In the genomic region with DNA sequence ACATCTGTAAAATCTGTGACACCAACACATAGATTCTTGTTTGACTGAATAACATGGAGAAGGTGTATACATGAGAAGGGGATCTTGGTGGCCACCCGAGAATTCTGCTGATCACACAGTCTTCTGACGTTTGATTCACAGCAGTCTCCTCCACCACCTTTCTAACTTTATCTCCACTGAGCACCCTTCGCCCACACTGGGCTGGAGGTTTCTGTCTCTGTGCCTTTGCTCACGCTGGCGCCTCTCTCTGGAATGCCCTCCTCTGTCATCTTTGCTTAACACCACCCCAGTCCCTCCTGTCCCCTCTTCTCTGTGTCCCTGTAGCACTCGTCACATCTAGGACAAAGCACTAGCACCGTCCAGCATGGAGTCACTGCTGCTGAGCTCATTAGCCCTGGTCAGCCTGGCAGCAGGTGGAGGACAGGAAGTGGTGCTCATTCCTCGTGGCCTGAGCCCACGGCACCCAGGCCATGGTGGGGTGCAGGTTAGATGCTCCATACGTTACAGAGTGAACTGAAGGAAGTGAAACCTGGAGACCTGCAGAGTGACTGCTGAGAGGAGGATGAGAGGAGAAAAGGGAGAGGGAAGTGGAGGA, we compare ENCODE assay signal across 27 cellular contexts.
A peak's percentile ranks its signal among the peaks of the same experiment; 100 is the strongest.
DNase-seq lines count a peak whose midpoint lies in the region; FAIRE-seq and TF ChIP-seq lines count a peak whose summit lies in the region.
"Had no signal": no experiment of that assay in that cellular context is flagged by ENCODE, and none has a peak within 500 bp of the region (broad histone marks: within the 10 kb centered on the region; RNA-seq: fewer than 3 reads in every experiment).

No MANE protein-coding gene starts in this region.

- DNase-seq in H9: no peak
- peak; percentile 51 for DNase-seq in islet precursor cell
- peak; percentile 53 for DNase-seq in osteocyte (ENCODE audit: extremely low spot score, unreplicated experiment)
- DNase-seq in urothelium cell line (ENCODE audit: low spot score): no peak
- DNase-seq in HAP-1 (ENCODE audit: low spot score in 2 of 2): no peak
- DNase-seq in SIG-M5 (lab: John Stamatoyannopoulos, UW): no peak
- no peak for DNase-seq in activated CD4-positive, CD25-positive, alpha-beta regulatory T cell treated with anti-CD3 and anti-CD28 coated beads, Interleukin-2, amount 50 U/mL, for 72 hours
- DNase-seq in CD14-positive monocyte (ENCODE audit: low spot score): no peak
- DNase-seq: 8988T; ACHN; CD4-positive, alpha-beta memory T cell; CD4-positive, CD25-positive, alpha-beta regulatory T cell; CD8-positive, alpha-beta memory T cell; COR-L47; DMS 273 treated with DMSO at 0.1 percent for 48 hours; DMS153; DMS53; DMS79; DND-41; EL; GDM1 had no signal

- peak overlapping the region in 2 of 3 experiments; percentile 34 to 59; a peak in 3 of 7 replicates for H3K27ac Mint-ChIP-seq in H9
- H3K27ac Mint-ChIP-seq in osteocyte (ENCODE audit: unreplicated experiment): no peak overlapping the region
- peak overlapping the region in 2 of 7 donors; percentile 28 to 57 for H3K27ac Mint-ChIP-seq in CD14-positive monocyte
- H3K27ac Mint-ChIP-seq: CD4-positive, CD25-positive, alpha-beta regulatory T cell had no signal

- no peak overlapping the region for H4K8ac ChIP-seq in H9 (replicated peaks; ENCODE audit: insufficient read length, low read depth, low read length)

- no CpG with 5 or more reads among the region's 10 CpGs for WGBS in H9 (ENCODE audit: extremely low coverage, insufficient read length, low lambda C conversion rate)

- FAIRE-seq in urothelium cell line (lab: Jason Lieb, UNC): peak; percentile 63
- FAIRE-seq: A204.1, GM12878, GM12892, GM18507 had no signal

- H4K20me1 ChIP-seq in H9 (ENCODE audit: control insufficient read depth, insufficient read depth, insufficient read length): no peaks in the 10 kb centered on the region
- H4K20me1 ChIP-seq: BLaER1 treated with 17β-estradiol and CSF1 and Interleukin-3, amounts not matched to agents 10 nM and 100 nM had no signal

- intact Hi-C loops in CD14-positive monocyte (cut with micrococcal nuclease): no loop called here

- H3K4me3 ChIP-seq in HAP-1: no peak overlapping the region
- H3K4me3 ChIP-seq: BLaER1 treated with 17β-estradiol and CSF1 and Interleukin-3, amounts not matched to agents 10 nM and 100 nM; GM12878 had no signal

- in situ Hi-C loops in HAP-1 (cut with MboI; ENCODE audit: low sequenced_read_pairs): no loop called here

- H3K23ac ChIP-seq in H9 (ENCODE audit: insufficient read length, low read depth, low read length): no peak overlapping the region

- no peak overlapping the region for H2AK5ac ChIP-seq in H9 (ENCODE audit: insufficient read length, low read length)

- H2BK12ac ChIP-seq in H9 (ENCODE audit: insufficient read length, low read depth, low read length): no peak overlapping the region

- H3K79me1 ChIP-seq in H9 (ENCODE audit: insufficient read depth, low read depth, low read length, poor library complexity, severe bottlenecking): no peaks in the 10 kb centered on the region

- H2AFZ ChIP-seq in H9 (ENCODE audit: low read length): no peak overlapping the region

- TF ChIP-seq CTCF in H9 (conservative IDR thresholded peaks at IDR 0.05) (no peak), osteocyte (IDR thresholded peaks at IDR 0.05) (no peak), CD14-positive monocyte (IDR thresholded peaks at IDR 0.05) (no peak)

- no peak overlapping the region for H3K4me2 ChIP-seq in H9 (ENCODE audit: insufficient read depth, insufficient read length, low read length)
- H3K4me2 ChIP-seq: BLaER1 treated with 17β-estradiol and CSF1 and Interleukin-3, amounts not matched to agents 10 nM and 100 nM had no signal

- H3K4me1 Mint-ChIP-seq in H9: peaks cover 27 to 40% of the 10 kb centered on the region in 2 experiments
- H3K4me1 Mint-ChIP-seq in osteocyte (ENCODE audit: unreplicated experiment): no peaks in the 10 kb centered on the region
- H3K4me1 Mint-ChIP-seq in CD14-positive monocyte: no peaks in the 10 kb centered on the region
- H3K4me1 Mint-ChIP-seq: CD4-positive, alpha-beta memory T cell; CD4-positive, CD25-positive, alpha-beta regulatory T cell; CD8-positive, alpha-beta memory T cell had no signal

- no peaks in the 10 kb centered on the region; a peak in 1 of 5 replicates for H3K9me3 Mint-ChIP-seq in H9
- H3K9me3 Mint-ChIP-seq in osteocyte (ENCODE audit: unreplicated experiment): no peaks in the 10 kb centered on the region
- peaks cover 0 to 10% (median 5%) of the 10 kb centered on the region in 7 donors for H3K9me3 Mint-ChIP-seq in CD14-positive monocyte

- H3K4ac ChIP-seq in H9 (ENCODE audit: low read depth, low read length): no peak overlapping the region

- no peak overlapping the region for H3K18ac ChIP-seq in H9 (ENCODE audit: insufficient read length, low read depth, low read length)

- H3K14ac ChIP-seq in H9 (ENCODE audit: insufficient read depth, low read length): no peak overlapping the region

- H3K56ac ChIP-seq in H9 (ENCODE audit: insufficient read length, low read depth, low read length): no peak overlapping the region

- no peak overlapping the region for H2BK5ac ChIP-seq in H9 (ENCODE audit: insufficient read length, low read length)

- H3T11ph ChIP-seq in H9 (ENCODE audit: low read length): no peak overlapping the region

- H3K4me3 Mint-ChIP-seq in H9 (no peak overlapping the region), osteocyte (ENCODE audit: unreplicated experiment) (no peak overlapping the region), CD14-positive monocyte (no peak overlapping the region)
- H3K4me3 Mint-ChIP-seq: CD4-positive, alpha-beta memory T cell; CD4-positive, CD25-positive, alpha-beta regulatory T cell; CD8-positive, alpha-beta memory T cell had no signal

- no peaks in the 10 kb centered on the region for H3K36me3 ChIP-seq in HAP-1 (replicated peaks)
- H3K36me3 ChIP-seq: BLaER1 treated with 17β-estradiol and CSF1 and Interleukin-3, amounts not matched to agents 10 nM and 100 nM had no signal

- H3K36me3 Mint-ChIP-seq in H9 (ENCODE audit: insufficient read depth in 1 of 3, low read depth in 3 of 3) (no peaks in the 10 kb centered on the region; a peak in 1 of 7 replicates), osteocyte (ENCODE audit: unreplicated experiment) (no peaks in the 10 kb centered on the region), CD14-positive monocyte (no peaks in the 10 kb centered on the region)
- H3K36me3 Mint-ChIP-seq: CD4-positive, alpha-beta memory T cell; CD4-positive, CD25-positive, alpha-beta regulatory T cell; CD8-positive, alpha-beta memory T cell had no signal

- H2BK15ac ChIP-seq in H9 (ENCODE audit: low read depth, low read length): no peak overlapping the region

- H3K9me3 ChIP-seq in H9 (ENCODE audit: control insufficient read depth, low read depth, low read length) (no peaks in the 10 kb centered on the region), HAP-1 (no peaks in the 10 kb centered on the region)
- H3K9me3 ChIP-seq: BLaER1 treated with 17β-estradiol and CSF1 and Interleukin-3, amounts not matched to agents 10 nM and 100 nM had no signal

- H3K79me2 ChIP-seq in H9 (ENCODE audit: insufficient read depth, low read length): no peaks in the 10 kb centered on the region

- no peak overlapping the region for H4K91ac ChIP-seq in H9 (ENCODE audit: insufficient read length, low read depth, low read length)

- H4K5ac ChIP-seq in H9 (ENCODE audit: insufficient read length, low read depth, low read length): no peak overlapping the region

- H2BK20ac ChIP-seq in H9 (ENCODE audit: low read depth, low read length, poor library complexity, severe bottlenecking): no peak overlapping the region

- H3K23me2 ChIP-seq in H9 (ENCODE audit: insufficient read length, low read depth, low read length, poor library complexity, severe bottlenecking): no peaks in the 10 kb centered on the region

- H3K4me1 ChIP-seq in H9 (ENCODE audit: insufficient read depth, low read length) (peaks cover 5% of the 10 kb centered on the region; the same call in 1 of the 2 replicates), HAP-1 (no peaks in the 10 kb centered on the region)
- H3K4me1 ChIP-seq: BLaER1 treated with 17β-estradiol and CSF1 and Interleukin-3, amounts not matched to agents 10 nM and 100 nM had no signal

- no peak overlapping the region for H2BK120ac ChIP-seq in H9 (ENCODE audit: low read depth, low read length, poor library complexity, severe bottlenecking)

- H3K9ac ChIP-seq in H9 (ENCODE audit: extremely low read depth, insufficient read length, low read length): no peak overlapping the region
- H3K9ac ChIP-seq: BLaER1 treated with 17β-estradiol and CSF1 and Interleukin-3, amounts not matched to agents 10 nM and 100 nM had no signal

- H3K27ac ChIP-seq in H9 (ENCODE audit: insufficient read length, low read depth, low read length): no peak overlapping the region
- H3K27ac ChIP-seq: BLaER1 treated with 17β-estradiol and CSF1 and Interleukin-3, amounts not matched to agents 10 nM and 100 nM; C4-2B had no signal

- no peaks in the 10 kb centered on the region; the same call in 1 of the 2 replicates for H3K27me3 Mint-ChIP-seq in H9 (ENCODE audit: low read depth)
- H3K27me3 Mint-ChIP-seq in osteocyte (ENCODE audit: unreplicated experiment): peaks cover 5% of the 10 kb centered on the region
- peaks cover 0 to 2% (median 1%) of the 10 kb centered on the region in 3 donors for H3K27me3 Mint-ChIP-seq in CD14-positive monocyte (ENCODE audit: low read depth in 3 of 3)
- H3K27me3 Mint-ChIP-seq: CD4-positive, CD25-positive, alpha-beta regulatory T cell had no signal

- H3K27me3 ChIP-seq in H9 (ENCODE audit: insufficient read depth, low read length): no peaks in the 10 kb centered on the region
- no peaks in the 10 kb centered on the region for H3K27me3 ChIP-seq in HAP-1 (ENCODE audit: low read depth)
- H3K27me3 ChIP-seq: BLaER1 treated with 17β-estradiol and CSF1 and Interleukin-3, amounts not matched to agents 10 nM and 100 nM had no signal

Comparison
In these comparisons a context has a peak if more than half of its experiments do, and no peak if none do; other contexts are left out.
1. DNase-seq: peak in islet precursor cell (single experiment) and osteocyte (single experiment); none in H9 (single experiment), urothelium cell line (single experiment), HAP-1 (0 of 2), SIG-M5 (single experiment), activated CD4-positive, CD25-positive, alpha-beta regulatory T cell treated with anti-CD3 and anti-CD28 coated beads, Interleukin-2, amount 50 U/mL, for 72 hours (single experiment) and CD14-positive monocyte (single experiment).